ENCODE assay signal across 18 cellular contexts in the genomic region with DNA sequence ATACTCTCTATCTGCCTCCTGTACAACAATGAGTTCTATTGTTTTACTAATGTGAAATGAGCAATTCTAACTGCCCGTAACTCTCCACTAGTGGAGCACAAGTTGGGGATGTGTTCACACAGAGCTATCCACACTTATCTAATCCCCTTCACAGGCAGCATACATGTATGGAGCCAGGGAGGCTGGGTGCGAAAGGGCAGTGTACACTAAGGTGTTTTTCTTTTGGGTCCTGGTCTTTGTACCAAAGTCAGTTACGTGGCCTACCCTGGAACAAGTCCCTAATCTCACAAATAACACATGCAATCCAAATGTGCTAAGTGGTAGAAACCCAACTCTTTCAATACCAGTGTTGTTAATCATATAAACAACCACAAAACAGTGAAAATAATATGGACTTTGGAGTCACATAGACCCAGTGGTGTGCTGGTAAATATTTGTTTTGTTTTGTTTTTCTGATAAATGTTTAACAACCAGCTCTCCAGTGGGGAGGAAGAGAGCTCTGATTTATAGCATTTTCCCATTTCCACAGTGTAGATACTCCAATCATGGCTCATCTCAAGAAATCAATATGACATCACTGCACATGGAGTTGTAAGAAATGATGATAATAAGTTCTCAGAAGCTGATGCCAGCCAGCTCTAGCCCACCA.
DNase-seq lines count a peak whose midpoint lies in the region; ATAC-seq and TF ChIP-seq lines count a peak whose summit lies in the region.
"Had no signal": no experiment of that assay in that cellular context is flagged by ENCODE, and none has a peak within 500 bp of the region (broad histone marks: within the 10 kb centered on the region; RNA-seq: fewer than 3 reads in every experiment).

No MANE protein-coding gene starts in this region.

- peak; percentile 36 for DNase-seq in COLO668 (lab: John Stamatoyannopoulos, UW; ENCODE audit: unreplicated experiment)
- DNase-seq in IMR-90 = no peak
- peak; percentile 11 for DNase-seq in fibroblast of mammary gland (ENCODE audit: low read depth)
- no peak for DNase-seq in mesenchymal stem cell
- DNase-seq in medulla oblongata (ENCODE audit: extremely low spot score) = no peak
- no peak for DNase-seq in activated naive CD4-positive, alpha-beta T cell treated with anti-CD3 and anti-CD28 coated beads, Interleukin-2, amount 50 U/mL, for 16 hours
- DNase-seq in kidney glomerular epithelial cell (lab: John Stamatoyannopoulos, UW) = no peak
- DNase-seq: Calu3; CD4-positive, alpha-beta T cell; NCI-H1417 treated with DMSO at 0.1 percent for 48 hours; NCI-H187 treated with DMSO at 0.1 percent for 48 hours; NCI-H2227 treated with DMSO at 0.1 percent for 48 hours; NCI-H510A treated with DMSO at 0.1 percent for 48 hours; NCI-H774; SHP77 had no signal

- no peaks in the 10 kb centered on the region for H3K9me1 ChIP-seq in IMR-90 (ENCODE audit: insufficient read depth, low read length)

- peak overlapping the region in 1 of 2 experiments; percentile 20; a peak in 1 of 4 replicates for H4K8ac ChIP-seq in IMR-90 (ENCODE audit: low read depth in 2 of 2, low read length in 2 of 2)
- peak overlapping the region; percentile 88 for H4K8ac ChIP-seq in mesenchymal stem cell (ENCODE audit: low read length)

- no peaks in the 10 kb centered on the region for H4K20me1 ChIP-seq in IMR-90 (ENCODE audit: insufficient read depth, low read length)

- TF ChIP-seq RAD21 in IMR-90 (IDR thresholded peaks at IDR 0.05; ENCODE audit: low read length) = no peak

- H3K36me3 ChIP-seq in IMR-90 (ENCODE audit: control insufficient read depth, insufficient read depth, low read length) (no peaks in the 10 kb centered on the region), mesenchymal stem cell (ENCODE audit: control insufficient read depth in 1 of 2, insufficient read depth in 2 of 2, low read depth in 1 of 2, low read length in 2 of 2) (peaks cover 0 to 16% of the 10 kb centered on the region in 2 experiments)

- no peak for TF ChIP-seq POLR2A in IMR-90 (IDR thresholded peaks at IDR 0.05; ENCODE audit: low read depth, low read length)

- H3K4me1 ChIP-seq in IMR-90 (ENCODE audit: control insufficient read depth, insufficient read depth, low read length) (peaks cover 3% of the 10 kb centered on the region; the same call in 1 of the 2 replicates), mesenchymal stem cell (ENCODE audit: control insufficient read depth, insufficient read depth, low read depth, low read length) (no peaks in the 10 kb centered on the region)
- H3K4me1 ChIP-seq: A549 had no signal

- no peak overlapping the region for H3K4me2 ChIP-seq in IMR-90 (ENCODE audit: low read depth, low read length)
- H3K4me2 ChIP-seq in mesenchymal stem cell (ENCODE audit: low read length, poor library complexity, severe bottlenecking) = no peak overlapping the region
- H3K4me2 ChIP-seq: A549, KMS-11 had no signal

- CTCF ChIA-PET in IMR-90 (lab: Yijun Ruan, JAX) = no interaction called here

- peak overlapping the region; percentile 29; the same call in 1 of the 2 replicates for H4K5ac ChIP-seq in IMR-90 (ENCODE audit: low read depth, low read length)

- no peak overlapping the region for H2AK9ac ChIP-seq in IMR-90 (replicated peaks; ENCODE audit: low read depth, low read length, poor library complexity)

- POLR2A ChIA-PET in IMR-90 (lab: Charles Lee; ENCODE audit: unreplicated experiment) = no interaction called here

- H2BK15ac ChIP-seq in IMR-90 (ENCODE audit: low read depth, low read length) = no peak overlapping the region
- H2BK15ac ChIP-seq in mesenchymal stem cell (ENCODE audit: low read depth, poor library complexity, severe bottlenecking) = no peak overlapping the region

- H3K27ac ChIP-seq in IMR-90 (ENCODE audit: insufficient read depth, low read length) (no peak overlapping the region), mesenchymal stem cell (ENCODE audit: low read length, poor library complexity, severe bottlenecking) (no peak overlapping the region)
- H3K27ac ChIP-seq: A549, KMS-11 had no signal

- H3K4me3 ChIP-seq in IMR-90 (ENCODE audit: insufficient read depth, low read depth, low read length) (no peak overlapping the region), fibroblast of mammary gland (ENCODE audit: control insufficient read depth, low read depth, low read length) (no peak overlapping the region), mesenchymal stem cell (ENCODE audit: insufficient read depth in 1 of 2, low read depth in 1 of 2, low read length in 2 of 2) (no peak overlapping the region)
- H3K4me3 ChIP-seq: A549 had no signal

- no peak; the same call in 1 of the 2 replicates for ATAC-seq in IMR-90 (ENCODE audit: low read depth)
- ATAC-seq in HG03521 (IDR thresholded peaks at IDR 0.05; ENCODE audit: unreplicated experiment) = no peak

- H2AFZ ChIP-seq in IMR-90 (replicated peaks; ENCODE audit: low read length, poor library complexity) (no peak overlapping the region), mesenchymal stem cell (ENCODE audit: low read depth, low read length) (no peak overlapping the region)

- H3K14ac ChIP-seq in IMR-90 (replicated peaks; ENCODE audit: low read depth, low read length) = 0 out of 2 replicates have a peak overlapping the region, but pooled peaks have one; percentile 37
- no peak overlapping the region for H3K14ac ChIP-seq in mesenchymal stem cell (ENCODE audit: low read length in 2 of 2)

- no CpG with 5 or more reads among the region's 3 CpGs for WGBS in IMR-90 (ENCODE audit: extremely low coverage in 2 of 2, insufficient read length in 1 of 2), 2 experiments
- 100% methylated on average over 1 of the region's 3 CpGs for WGBS in mesenchymal stem cell

- intact Hi-C loops in IMR-90 (cut with micrococcal nuclease) = no loop called here

- no peak overlapping the region for H2BK5ac ChIP-seq in IMR-90 (ENCODE audit: low read depth, low read length, poor library complexity, severe bottlenecking)
- H2BK5ac ChIP-seq in mesenchymal stem cell (ENCODE audit: low read depth, low read length, poor library complexity, severe bottlenecking) = no peak overlapping the region

- dilution Hi-C loops in IMR-90 (cut with HindIII; ENCODE audit: low sequenced_read_pairs, unreplicated experiment) = no loop called here

- no peak overlapping the region for H3K18ac ChIP-seq in IMR-90 (ENCODE audit: low read depth, low read length)
- H3K18ac ChIP-seq in mesenchymal stem cell (ENCODE audit: low read depth in 1 of 2, low read length in 2 of 2) = peak overlapping the region in 1 of 2 experiments; percentile 38

- H2BK12ac ChIP-seq in mesenchymal stem cell (ENCODE audit: low read length in 2 of 2) = peak overlapping the region in 1 of 2 experiments; percentile 63

- H4K91ac ChIP-seq in IMR-90 (ENCODE audit: insufficient read depth, low read depth, low read length) (no peak overlapping the region), mesenchymal stem cell (ENCODE audit: low read length) (no peak overlapping the region)

- no peak overlapping the region for H3K56ac ChIP-seq in IMR-90 (ENCODE audit: extremely low read depth, insufficient read depth, low read length)

- H3K9me3 ChIP-seq in IMR-90 (ENCODE audit: control insufficient read depth, insufficient read depth, low read length) (peaks cover 7% of the 10 kb centered on the region), mesenchymal stem cell (ENCODE audit: control insufficient read depth, low read length) (peaks cover 14% of the 10 kb centered on the region)

- peak overlapping the region; percentile 60 for H3K23ac ChIP-seq in IMR-90 (ENCODE audit: low read depth, low read length)
- no peak overlapping the region for H3K23ac ChIP-seq in mesenchymal stem cell (ENCODE audit: low read length in 2 of 2)

- H2BK120ac ChIP-seq in IMR-90 (ENCODE audit: low read depth, low read length) (no peak overlapping the region), mesenchymal stem cell (ENCODE audit: low read depth, low read length) (no peak overlapping the region)

- H3K79me1 ChIP-seq in IMR-90 (ENCODE audit: low read depth in 1 of 2, low read length in 2 of 2) (no peaks in the 10 kb centered on the region), mesenchymal stem cell (replicated peaks; ENCODE audit: low read length, poor library complexity, severe bottlenecking) (no peaks in the 10 kb centered on the region)

- in situ Hi-C loops in IMR-90 (cut with MboI; ENCODE audit: low sequenced_read_pairs) = no loop called here

- no TSS peak for BruUV-seq in IMR-90 (replicated peaks; lab: Mats Ljungman, UMichigan)

- H3K9ac ChIP-seq in IMR-90 (ENCODE audit: low read depth, low read length) (no peak overlapping the region), mesenchymal stem cell (ENCODE audit: low read length) (peak overlapping the region; percentile 77)
- H3K9ac ChIP-seq: KMS-11 had no signal

- H3K4ac ChIP-seq in IMR-90 (ENCODE audit: low read depth, low read length) (0 out of 2 replicates have a peak overlapping the region, but pooled peaks have one; percentile 29), mesenchymal stem cell (ENCODE audit: low read depth in 1 of 2, low read length in 2 of 2) (no peak overlapping the region)

- peak overlapping the region; percentile 18; the same call in 1 of the 2 replicates for H2BK20ac ChIP-seq in IMR-90 (ENCODE audit: low read depth, low read length)

- H3K27me3 ChIP-seq in IMR-90 (ENCODE audit: control insufficient read depth, insufficient read depth, low read length) (no peaks in the 10 kb centered on the region), mesenchymal stem cell (ENCODE audit: control insufficient read depth in 1 of 2, insufficient read depth in 1 of 2, low read length in 2 of 2) (no peaks in the 10 kb centered on the region)

- H2AK5ac ChIP-seq in IMR-90 (ENCODE audit: low read depth, low read length) = no peak overlapping the region
- no peak overlapping the region for H2AK5ac ChIP-seq in mesenchymal stem cell (ENCODE audit: low read length, severe bottlenecking)

- TF ChIP-seq CTCF in IMR-90 (conservative IDR thresholded peaks at IDR 0.05; ENCODE audit: low read depth, low read length) = no peak
- TF ChIP-seq CTCF in fibroblast of mammary gland (conservative IDR thresholded peaks at IDR 0.05; ENCODE audit: control insufficient read depth, insufficient read depth, low read depth, low read length) = no peak

TF ChIP-seq in IMR-90, 13 proteins besides CTCF, POLR2A, EP300 and RAD21 (continues in another document):
- TF ChIP-seq ELK1 (IDR thresholded peaks at IDR 0.05; ENCODE audit: borderline replicate concordance, low read depth, low read length) (no peak), NFE2L2 (IDR thresholded peaks at IDR 0.05; ENCODE audit: low read depth, low read length) (no peak), RCOR1 (IDR thresholded peaks at IDR 0.05; ENCODE audit: insufficient replicate concordance, low read length) (no peak)

Comparison
In these comparisons a context has a peak if more than half of its experiments do, and no peak if none do; other contexts are left out.
1. DNase-seq: peak in COLO668 (single experiment) and fibroblast of mammary gland (single experiment); none in IMR-90 (single experiment), mesenchymal stem cell (single experiment), medulla oblongata (single experiment), activated naive CD4-positive, alpha-beta T cell treated with anti-CD3 and anti-CD28 coated beads, Interleukin-2, amount 50 U/mL, for 16 hours (single experiment) and kidney glomerular epithelial cell (single experiment).